Comparison of ENCODE assay signal across 27 cellular contexts in genomic region chrX:29926659-29927058, GRCh38.
"Had no signal": no experiment of that assay in that cellular context is flagged by ENCODE, and none has a peak within 500 bp of the region (broad histone marks: within the 10 kb centered on the region; RNA-seq: fewer than 3 reads in every experiment).

No MANE protein-coding gene starts in this region.

- ATAC-seq: activated CD4-positive, CD25-positive, alpha-beta regulatory T cell treated with anti-CD3 and anti-CD28 coated beads, Interleukin-2, amount 50 U/mL, for 24 hours; activated CD8-positive, alpha-beta T cell treated with anti-CD3 and anti-CD28 coated beads for 36 hours; activated naive CD8-positive, alpha-beta T cell treated with anti-CD3 and anti-CD28 coated beads, Interleukin-2, amount 50 U/mL, for 24 hours; gastroesophageal sphincter had no signal

- H3K4me1 ChIP-seq: adrenal gland, breast epithelium, colonic mucosa, esophagus squamous epithelium, gastroesophageal sphincter had no signal

- H3K4me3 ChIP-seq: adrenal gland, breast epithelium, cardiac muscle cell, colonic mucosa, esophagus squamous epithelium, gastroesophageal sphincter had no signal

- DNase-seq: activated B cell treated with CpG ODN at 0.5 μM for 24 hours; activated CD4-positive, alpha-beta T cell treated with anti-CD3 and anti-CD28 coated beads for 48 hours; activated CD4-positive, alpha-beta T cell treated with anti-CD3 and anti-CD28 coated beads, Interleukin-2, amount 50 U/mL, for 1 hour; activated CD4-positive, alpha-beta T cell treated with anti-CD3 and anti-CD28 coated beads, Interleukin-2, amount 50 U/mL, for 48 hours; activated CD8-positive, alpha-beta memory T cell treated with anti-CD3 and anti-CD28 coated beads for 24 hours; activated CD8-positive, alpha-beta T cell treated with anti-CD3 and anti-CD28 coated beads for 36 hours; activated effector memory CD4-positive, alpha-beta T cell treated with anti-CD3 and anti-CD28 coated beads, Interleukin-2, amount 50 U/mL, for 16 hours; activated naive CD4-positive, alpha-beta T cell treated with anti-CD3 and anti-CD28 coated beads for 36 hours; activated naive CD8-positive, alpha-beta T cell treated with anti-CD3 and anti-CD28 coated beads for 36 hours; activated naive CD8-positive, alpha-beta T cell treated with anti-CD3 and anti-CD28 coated beads, Interleukin-2, amount 50 U/mL, for 24 hours; activated T-cell treated with anti-CD3 and anti-CD28 coated beads, Interleukin-2, amount 50 U/mL, for 1 hour; activated T-cell treated with anti-CD3 and anti-CD28 coated beads, Interleukin-2, amount 50 U/mL, for 48 hours; adrenal gland; amygdala; aorta; central memory CD4-positive, alpha-beta T cell; cerebellar nuclear complex; colonic mucosa; effector CD8-positive, alpha-beta T cell; esophagus squamous epithelium; foreskin melanocyte; T-helper 2 cell had no signal

- H3K9me3 ChIP-seq: adrenal gland, breast epithelium, colonic mucosa, esophagus squamous epithelium, gastroesophageal sphincter had no signal

- H3K36me3 ChIP-seq: adrenal gland, breast epithelium, cardiac muscle cell, colonic mucosa, esophagus squamous epithelium, gastroesophageal sphincter had no signal

- H3K27ac ChIP-seq: adrenal gland, breast epithelium, cardiac muscle cell, colonic mucosa, epithelial cell of prostate, esophagus squamous epithelium, gastroesophageal sphincter had no signal

- H3K27me3 ChIP-seq: adrenal gland, cardiac muscle cell, colonic mucosa, esophagus squamous epithelium, gastroesophageal sphincter had no signal
